9 cellular contexts compared by ENCODE assay signal in genomic region chr15:41512512-41513281, GRCh38. TPM values are rescaled to one million over a fixed set of nuclear protein-coding genes. Genes with fewer than 3 reads are reported as not detected.
DNase-seq lines count a peak whose midpoint lies in the region; ATAC-seq and TF ChIP-seq lines count a peak whose summit lies in the region.
"Had no signal": no experiment of that assay in that cellular context is flagged by ENCODE, and none has a peak within 500 bp of the region (broad histone marks: within the 10 kb centered on the region; RNA-seq: fewer than 3 reads in every experiment).

No MANE protein-coding gene starts in this region.

- CTCF ChIA-PET in activated B cell treated with CpG ODN at 0.5 μM for 24 hours (lab: Charles Lee): no interaction called here

- 4 to 5% methylated on average over 60 of the region's 60 CpGs for WGBS in sigmoid colon, 2 donors

- intact Hi-C loops in activated B cell treated with CpG ODN at 0.5 μM for 24 hours (cut with micrococcal nuclease): loop anchor here (1.0 kb wide), 2 partner anchors 10 to 47 kb away; partner anchors contain the start of gene TYRO3
- intact Hi-C loops in left cardiac atrium (cut with DNase I): no loop called here
- intact Hi-C loops in sigmoid colon (cut with DNase I): no loop called here

- ATAC-seq in activated B cell treated with CpG ODN at 0.5 μM for 24 hours (ENCODE audit: low read depth) (peak; percentile 79), left cardiac atrium (peak; percentile 52 to 64)

- peak overlapping the region; percentile 41 for H3K27ac Mint-ChIP-seq in activated B cell treated with CpG ODN at 0.5 μM for 24 hours

- H3K27me3 Mint-ChIP-seq in activated B cell treated with CpG ODN at 0.5 μM for 24 hours: peaks cover 5% of the 10 kb centered on the region

- H3K9me3 ChIP-seq in sigmoid colon: no peaks in the 10 kb centered on the region

- peaks cover 28 to 44% (median 35%) of the 10 kb centered on the region in 3 donors for H3K27me3 ChIP-seq in sigmoid colon

- no peak for TF ChIP-seq POLR2A in sigmoid colon (IDR thresholded peaks at IDR 0.05)

- H3K36me3 Mint-ChIP-seq in activated B cell treated with CpG ODN at 0.5 μM for 24 hours (ENCODE audit: low read depth): peaks cover 8% of the 10 kb centered on the region

- TF ChIP-seq CTCF in activated B cell treated with CpG ODN at 0.5 μM for 24 hours (IDR thresholded peaks at IDR 0.05) (no peak), sigmoid colon (IDR thresholded peaks at IDR 0.05) (no peak)

- POLR2A ChIA-PET in activated B cell treated with CpG ODN at 0.5 μM for 24 hours (lab: Charles Lee): interaction anchor here (1.0 to 1.7 kb wide), 4 partner anchors 11 to 31 kb away, joined by 3 to 5 read pairs (median 4); partner anchors contain the start of genes ITPKA and RPAP1

- H3K36me3 ChIP-seq in sigmoid colon: peaks cover 0 to 7% (median 3%) of the 10 kb centered on the region in 4 donors

- peaks cover 24% of the 10 kb centered on the region for H3K4me1 Mint-ChIP-seq in activated B cell treated with CpG ODN at 0.5 μM for 24 hours

- H3K27ac ChIP-seq in sigmoid colon: no peak overlapping the region

- DNase-seq in activated CD4-positive, alpha-beta T cell treated with anti-CD3 and anti-CD28 coated beads for 48 hours: peak; percentile 45
- DNase-seq in activated CD4-positive, alpha-beta T cell treated with anti-CD3 and anti-CD28 coated beads for 1 hour: no peak
- DNase-seq in activated B cell treated with CpG ODN at 0.5 μM for 24 hours (peak; percentile 52), left cardiac atrium (peak; percentile 39), sigmoid colon (no peak), middle frontal gyrus (ENCODE audit: extremely low spot score, low spot score) (no peak), NCI-H128 (lab: John Stamatoyannopoulos, UW; ENCODE audit: unreplicated experiment) (no peak), GDM1 (lab: John Stamatoyannopoulos, UW) (no peak)
- DNase-seq: DND-41 had no signal

- H3K4me3 Mint-ChIP-seq in activated B cell treated with CpG ODN at 0.5 μM for 24 hours: peak overlapping the region; percentile 85

- peak overlapping the region in 3 of 4 donors; percentile 27 to 36 (median 35) for H3K4me3 ChIP-seq in sigmoid colon

- peaks cover 0 to 28% (median 27%) of the 10 kb centered on the region in 4 donors for H3K4me1 ChIP-seq in sigmoid colon

- H3K9me3 Mint-ChIP-seq in activated B cell treated with CpG ODN at 0.5 μM for 24 hours: no peaks in the 10 kb centered on the region

- TF ChIP-seq EP300 in sigmoid colon (IDR thresholded peaks at IDR 0.05): no peak

RNA-seq across cellular contexts. Expression of gene LTK, which starts 0.9 kb away (rescaled TPM):
- total RNA-seq in activated B cell treated with CpG ODN at 0.5 μM for 24 hours (1.9 and 2.2 TPM in 2 replicates), left cardiac atrium (under 1 TPM; 0.50 to 0.68 TPM), sigmoid colon (1 to 10 TPM in 3 of 4 donors, not detected in 1; 1.6 to 2.5 (median 1.8) TPM)
- polyA plus RNA-seq in sigmoid colon: 1 to 10 TPM; 4.1 to 4.8 (median 4.6) TPM

RNA-seq across cellular contexts. Expression of gene ITPKA, which starts 19.0 kb away (rescaled TPM):
- 0.18 TPM in 1 of 2 replicates, not detected in the other for total RNA-seq in activated B cell treated with CpG ODN at 0.5 μM for 24 hours
- 1 to 10 TPM in 1 of 2 donors, under 1 TPM in 1; 0.71 to 1.6 TPM for total RNA-seq in left cardiac atrium
- 1 to 10 TPM in 2 of 4 donors, under 1 TPM in 1, not detected in 1; 0.49 to 1.4 (median 1.4) TPM for total RNA-seq in sigmoid colon
- polyA plus RNA-seq in sigmoid colon: 10 to 100 TPM; 11.3 to 52.9 (median 28.4) TPM

RNA-seq across cellular contexts. Expression of gene RPAP1, which starts 31.4 kb away (rescaled TPM):
- total RNA-seq in activated B cell treated with CpG ODN at 0.5 μM for 24 hours (56.1 TPM in 2 replicates), left cardiac atrium (10 to 100 TPM; 18.3 to 20.1 TPM), sigmoid colon (10 to 100 TPM; 13.8 to 22.2 (median 15.4) TPM)
- polyA plus RNA-seq in sigmoid colon: 10 to 100 TPM in 1 of 3 donors, 1 to 10 TPM in 2; 4.2 to 18.8 (median 4.2) TPM

RNA-seq across cellular contexts. Expression of gene TYRO3, which starts 46.3 kb away (rescaled TPM):
- 0.22 TPM in 1 of 2 replicates, not detected in the other for total RNA-seq in activated B cell treated with CpG ODN at 0.5 μM for 24 hours
- 10 to 100 TPM in 1 of 2 donors, 1 to 10 TPM in 1; 9.1 to 21.0 TPM for total RNA-seq in left cardiac atrium
- total RNA-seq in sigmoid colon: 1 to 10 TPM; 3.9 to 6.6 (median 4.3) TPM
- polyA plus RNA-seq in sigmoid colon: 1 to 10 TPM; 1.4 to 4.4 (median 1.8) TPM

Comparison
In these comparisons a context has a peak if more than half of its experiments do, and no peak if none do; other contexts are left out.
1. DNase-seq: peak in activated CD4-positive, alpha-beta T cell treated with anti-CD3 and anti-CD28 coated beads for 48 hours (single experiment), activated B cell treated with CpG ODN at 0.5 μM for 24 hours (single experiment) and left cardiac atrium (single experiment); none in activated CD4-positive, alpha-beta T cell treated with anti-CD3 and anti-CD28 coated beads for 1 hour (single experiment), sigmoid colon (single experiment), middle frontal gyrus (single experiment), NCI-H128 (single experiment) and GDM1 (single experiment).